ENCODE assay signal across 22 cellular contexts in the genomic region with DNA sequence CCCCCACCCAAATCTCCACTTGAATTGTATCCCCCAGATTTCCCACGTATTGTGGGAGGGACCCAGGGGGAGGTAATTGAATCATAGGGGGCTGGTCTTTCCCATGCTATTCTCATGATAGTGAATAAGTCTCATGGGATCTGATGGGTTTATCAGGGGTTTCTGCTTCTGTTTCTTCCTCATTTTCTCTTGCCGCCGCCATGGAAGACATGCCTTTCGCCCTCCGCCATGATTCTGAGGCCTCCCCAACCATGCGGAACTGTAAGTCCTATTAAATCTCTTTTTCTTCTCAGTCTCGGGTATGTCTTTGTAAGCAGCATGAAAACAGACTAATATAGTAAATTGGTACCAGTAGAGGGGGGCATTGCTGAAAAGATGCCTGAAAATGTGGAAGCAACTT. TPM values are rescaled to one million over a fixed set of nuclear protein-coding genes. Genes with fewer than 3 reads are reported as not detected.
A peak's percentile ranks its signal among the peaks of the same experiment; 100 is the strongest.
DNase-seq lines count a peak whose midpoint lies in the region; ATAC-seq, FAIRE-seq and TF ChIP-seq lines count a peak whose summit lies in the region.
"Had no signal": no experiment of that assay in that cellular context is flagged by ENCODE, and none has a peak within 500 bp of the region (broad histone marks: within the 10 kb centered on the region; RNA-seq: fewer than 3 reads in every experiment).

No MANE protein-coding gene starts in this region.

- no peak overlapping the region for H4K8ac ChIP-seq in H1 (ENCODE audit: extremely low read depth, insufficient read depth, low read length)

- TF ChIP-seq RAD21 in GM12878 (IDR thresholded peaks at IDR 0.05; ENCODE audit: insufficient read depth, low read depth, low read length) (no peak), H1 (IDR thresholded peaks at IDR 0.05 in 1 of 2, conservative IDR thresholded peaks at IDR 0.05 in 1 of 2; ENCODE audit: low read depth in 2 of 2, low read length in 2 of 2) (no peak)

- no peaks in the 10 kb centered on the region for H4K20me1 ChIP-seq in GM12878 (ENCODE audit: control insufficient read depth, insufficient read depth)
- no peaks in the 10 kb centered on the region for H4K20me1 ChIP-seq in H1 (replicated peaks in 1 of 2; ENCODE audit: control insufficient read depth in 1 of 2, insufficient read depth in 2 of 2, low read length in 2 of 2)
- H4K20me1 ChIP-seq: BLaER1 treated with 17β-estradiol and CSF1 and Interleukin-3, amounts not matched to agents 10 nM and 100 nM had no signal

- in situ Hi-C loops in GM12878 (cut with MboI): loop anchor here (25.0 kb wide), 1 partner anchor 1072 kb away; the partner anchor contains the start of gene OR2T2

- no TSS peak for BruUV-seq in GM12878 (replicated peaks; lab: Mats Ljungman, UMichigan)

- RAD21 ChIA-PET in GM12878 (lab: Charles Lee; ENCODE audit: unreplicated experiment): no interaction called here

- CTCF ChIA-PET in GM12878 (lab: Yijun Ruan, JAX) (interaction anchor here (2.1 kb wide), 1 partner anchor 8 kb away, joined by 9 read pairs; no protein-coding TSS in a partner anchor), H1 (lab: Charles Lee; ENCODE audit: partially characterized antibody) (no interaction called here)
- CTCF ChIA-PET in activated naive CD4-positive, alpha-beta T cell treated with anti-CD3 and anti-CD28 coated beads, Interleukin-2, amount 10 ng/mL, durations not matched to agents 7 days and 5 days (lab: Charles Lee): interaction anchor here (1.5 kb wide), 1 partner anchor 8 kb away, joined by 6 read pairs; no protein-coding TSS in a partner anchor

- peaks cover 31% of the 10 kb centered on the region for H3K27me3 Mint-ChIP-seq in activated naive CD4-positive, alpha-beta T cell treated with anti-CD3 and anti-CD28 coated beads, Interleukin-2, amount 10 ng/mL, durations not matched to agents 7 days and 5 days

- POLR2A ChIA-PET in GM12878 (lab: Charles Lee): no interaction called here
- POLR2A ChIA-PET in H1 (lab: Charles Lee; ENCODE audit: partially characterized antibody): no interaction called here

- H3K4me1 Mint-ChIP-seq in activated naive CD4-positive, alpha-beta T cell treated with anti-CD3 and anti-CD28 coated beads, Interleukin-2, amount 10 ng/mL, durations not matched to agents 7 days and 5 days: no peaks in the 10 kb centered on the region

- no peak overlapping the region for H3K4ac ChIP-seq in H1 (replicated peaks; ENCODE audit: insufficient read length, low read depth, low read length)

- H3K36me3 ChIP-seq in GM12878 (ENCODE audit: control insufficient read depth in 2 of 2, insufficient read depth in 2 of 2, low read length in 1 of 2): no peaks in the 10 kb centered on the region
- no peaks in the 10 kb centered on the region for H3K36me3 ChIP-seq in H1 (ENCODE audit: control insufficient read depth in 2 of 4, insufficient read depth in 4 of 4, low read length in 3 of 4)

- H3K4me1 ChIP-seq in GM12878 (ENCODE audit: control insufficient read depth, insufficient read depth, low read length): peaks cover 7% of the 10 kb centered on the region
- peaks cover 0 to 5% (median 2%) of the 10 kb centered on the region in 4 experiments; a peak in 4 of 7 replicates for H3K4me1 ChIP-seq in H1 (replicated peaks in 1 of 4; ENCODE audit: control insufficient read depth in 3 of 4, insufficient read depth in 4 of 4, low read length in 3 of 4)
- H3K4me1 ChIP-seq: A549, Caco-2 had no signal

- FAIRE-seq in GM12878 (lab: Jason Lieb, UNC) (no peak), H1 (lab: Jason Lieb, UNC) (no peak)
- FAIRE-seq: A549, D721Med, G401.6, GM12892, GM19239 had no signal

- H3K23me2 ChIP-seq in H1 (ENCODE audit: low read depth, low read length): no peaks in the 10 kb centered on the region

- H3K23ac ChIP-seq in H1 (ENCODE audit: insufficient read length): no peak overlapping the region

- no peak for ATAC-seq in GM12878
- ATAC-seq: A549; CD8-positive, alpha-beta T cell had no signal

- no peak overlapping the region for H3K27ac Mint-ChIP-seq in activated naive CD4-positive, alpha-beta T cell treated with anti-CD3 and anti-CD28 coated beads, Interleukin-2, amount 10 ng/mL, durations not matched to agents 7 days and 5 days
- H3K27ac Mint-ChIP-seq: B cell; CD4-positive, alpha-beta T cell; CD8-positive, alpha-beta T cell had no signal

- no peaks in the 10 kb centered on the region for H3K36me3 Mint-ChIP-seq in activated naive CD4-positive, alpha-beta T cell treated with anti-CD3 and anti-CD28 coated beads, Interleukin-2, amount 10 ng/mL, durations not matched to agents 7 days and 5 days
- H3K36me3 Mint-ChIP-seq: CD8-positive, alpha-beta T cell had no signal

- no peak for TF ChIP-seq EP300 in GM12878 (IDR thresholded peaks at IDR 0.05; ENCODE audit: borderline replicate concordance in 1 of 2, control insufficient read depth in 1 of 2, low read depth in 2 of 2, low read length in 2 of 2)
- no peak for TF ChIP-seq EP300 in H1 (IDR thresholded peaks at IDR 0.05; ENCODE audit: borderline replicate concordance in 1 of 2, low read depth in 2 of 2, low read length in 2 of 2)

- no peak overlapping the region for H4K5ac ChIP-seq in H1 (ENCODE audit: insufficient read length, low read depth, low read length)

- no peak overlapping the region for H2BK120ac ChIP-seq in H1 (replicated peaks; ENCODE audit: low read depth, low read length)

- H3K9ac ChIP-seq in GM12878 (ENCODE audit: control insufficient read depth, insufficient read depth, low read length) (no peak overlapping the region), H1 (replicated peaks in 1 of 4; ENCODE audit: extremely low read depth in 1 of 4, low read depth in 3 of 4, low read length in 3 of 4) (no peak overlapping the region)
- H3K9ac ChIP-seq: BLaER1 treated with 17β-estradiol and CSF1 and Interleukin-3, amounts not matched to agents 10 nM and 100 nM had no signal

- H3K79me1 ChIP-seq in H1 (ENCODE audit: low read depth, low read length): no peaks in the 10 kb centered on the region

- no peak overlapping the region for H2BK12ac ChIP-seq in H1 (ENCODE audit: low read depth, low read length)

- SMC1A ChIA-PET in GM12878 (lab: Charles Lee; ENCODE audit: uncharacterized antibody, unreplicated experiment): no interaction called here

- no peak overlapping the region for H3K56ac ChIP-seq in H1 (replicated peaks; ENCODE audit: insufficient read length, low read depth, low read length)

- no peak overlapping the region for H2AK5ac ChIP-seq in H1 (ENCODE audit: low read depth, low read length)

- no peak overlapping the region for H3K27ac ChIP-seq in GM12878 (ENCODE audit: control insufficient read depth, insufficient read depth)
- no peak overlapping the region for H3K27ac ChIP-seq in H1 (ENCODE audit: low read depth, low read length)
- H3K27ac ChIP-seq: 22Rv1; A549; BLaER1 treated with 17β-estradiol and CSF1 and Interleukin-3, amounts not matched to agents 10 nM and 100 nM; C4-2B had no signal

- H3K4me2 ChIP-seq in GM12878 (ENCODE audit: control insufficient read depth, insufficient read depth) (no peak overlapping the region), H1 (ENCODE audit: insufficient read depth in 1 of 2, low read depth in 2 of 2, low read length in 2 of 2) (no peak overlapping the region)
- H3K4me2 ChIP-seq: A549; BLaER1 treated with 17β-estradiol and CSF1 and Interleukin-3, amounts not matched to agents 10 nM and 100 nM had no signal

- TF ChIP-seq POLR2A in GM12878 (IDR thresholded peaks at IDR 0.05; ENCODE audit: low read depth, low read length) (no peak), H1 (IDR thresholded peaks at IDR 0.05; ENCODE audit: control extremely low read depth in 1 of 2, low read depth in 2 of 2, low read length in 2 of 2) (no peak)

- H3K79me2 ChIP-seq in GM12878 (ENCODE audit: control insufficient read depth, insufficient read depth, low read length) (no peaks in the 10 kb centered on the region), H1 (ENCODE audit: control insufficient read depth in 1 of 2, insufficient read depth in 2 of 2, low read length in 2 of 2) (no peaks in the 10 kb centered on the region)

- H2BK5ac ChIP-seq in H1 (ENCODE audit: low read depth, low read length): no peak overlapping the region

- H3K14ac ChIP-seq in H1 (ENCODE audit: insufficient read length): no peak overlapping the region

- peaks cover 14% of the 10 kb centered on the region for H3K9me3 Mint-ChIP-seq in activated naive CD4-positive, alpha-beta T cell treated with anti-CD3 and anti-CD28 coated beads, Interleukin-2, amount 10 ng/mL, durations not matched to agents 7 days and 5 days
- H3K9me3 Mint-ChIP-seq: CD4-positive, alpha-beta T cell; CD8-positive, alpha-beta T cell had no signal

- no peak overlapping the region for H3K4me3 Mint-ChIP-seq in activated naive CD4-positive, alpha-beta T cell treated with anti-CD3 and anti-CD28 coated beads, Interleukin-2, amount 10 ng/mL, durations not matched to agents 7 days and 5 days
- H3K4me3 Mint-ChIP-seq: B cell; CD4-positive, alpha-beta T cell; CD8-positive, alpha-beta T cell had no signal

- DNase-seq in GM12878 (ENCODE audit: low read depth, low spot score) (no peak), H1 (ENCODE audit: low read depth in 1 of 2, low spot score in 2 of 2) (no peak), posterior vena cava (ENCODE audit: low spot score) (peak; percentile 15), HCEC 1CT (no peak)
- no peak for DNase-seq in activated naive CD4-positive, alpha-beta T cell treated with anti-CD3 and anti-CD28 coated beads, Interleukin-2, amount 10 ng/mL, durations not matched to agents 7 days and 5 days
- DNase-seq: AML-193; Caco-2; Calu3; CD4-positive, alpha-beta T cell; CD8-positive, alpha-beta T cell; DMS79 treated with DMSO at 0.1 percent for 48 hours; GF-D8 had no signal

- H2AFZ ChIP-seq in GM12878 (ENCODE audit: control insufficient read depth, low read depth, low read length) (no peak overlapping the region), H1 (ENCODE audit: low read length) (no peak overlapping the region)

- intact Hi-C loops in GM12878 (cut with micrococcal nuclease; ENCODE audit: unreplicated experiment) (no loop called here), posterior vena cava (cut with DNase I) (no loop called here)

- no peak overlapping the region for H3K18ac ChIP-seq in H1 (ENCODE audit: extremely low read depth, low read length)

- H2BK20ac ChIP-seq in H1 (ENCODE audit: low read length): no peak overlapping the region

- H3K27me3 ChIP-seq in GM12878 (replicated peaks in 1 of 2; ENCODE audit: control insufficient read depth in 2 of 2, insufficient read depth in 2 of 2, low read length in 1 of 2) (no peaks in the 10 kb centered on the region), H1 (replicated peaks in 1 of 4; ENCODE audit: control insufficient read depth in 3 of 4, extremely low read depth in 1 of 4, insufficient read depth in 3 of 4, low read length in 3 of 4) (no peaks in the 10 kb centered on the region; a peak in 1 of 7 replicates)
- H3K27me3 ChIP-seq: BLaER1 treated with 17β-estradiol and CSF1 and Interleukin-3, amounts not matched to agents 10 nM and 100 nM had no signal

- 54% methylated on average over 7 of the region's 7 CpGs for WGBS in GM12878 (ENCODE audit: insufficient coverage, insufficient replicate concordance, low lambda C conversion rate, missing lambda C conversion rate)
- 97% methylated on average over 7 of the region's 7 CpGs; no CpG with 5 or more reads in 1 of the 2 experiments for WGBS in H1 (ENCODE audit: extremely low coverage in 1 of 2, insufficient coverage in 1 of 2, insufficient read length in 1 of 2, insufficient replicate concordance in 2 of 2, low coverage in 1 of 2, low lambda C conversion rate in 2 of 2, missing lambda C conversion rate in 1 of 2), 2 experiments

- H3K4me3 ChIP-seq in GM12878 (no peak overlapping the region), H1 (ENCODE audit: extremely low read depth in 1 of 4, insufficient read depth in 2 of 4, low read depth in 3 of 4, low read length in 4 of 4) (no peak overlapping the region)
- H3K4me3 ChIP-seq: A549; BLaER1 treated with 17β-estradiol and CSF1 and Interleukin-3, amounts not matched to agents 10 nM and 100 nM had no signal

- H3K9me3 ChIP-seq in GM12878 (replicated peaks; ENCODE audit: control insufficient read depth, insufficient read depth, low read length): peaks cover 6% of the 10 kb centered on the region; the same call in 2 of the 3 replicates
- peaks cover 13 to 18% of the 10 kb centered on the region in 2 experiments; a peak in 3 of 4 replicates for H3K9me3 ChIP-seq in H1 (ENCODE audit: insufficient read depth in 2 of 2, low read depth in 1 of 2, low read length in 1 of 2)
- H3K9me3 ChIP-seq: A549, Caco-2 had no signal

- TF ChIP-seq CTCF in GM12878 (IDR thresholded peaks at IDR 0.05 in 2 of 3, conservative IDR thresholded peaks at IDR 0.05 in 1 of 3; ENCODE audit: control insufficient read depth in 2 of 3, extremely low read depth in 1 of 3, insufficient read depth in 1 of 3, low read depth in 3 of 3, low read length in 3 of 3) (no peak), H1 (IDR thresholded peaks at IDR 0.05; ENCODE audit: control extremely low read depth in 1 of 3, insufficient read depth in 1 of 3, low read depth in 1 of 3, low read length in 3 of 3) (no peak)

- H4K91ac ChIP-seq in H1 (replicated peaks; ENCODE audit: insufficient read length, low read length): no peak overlapping the region

- H2BK15ac ChIP-seq in H1 (ENCODE audit: low read length): no peak overlapping the region

RNA-seq across cellular contexts. Expression of gene ZNF496, which starts 33.4 kb away (rescaled TPM):
- total RNA-seq in GM12878 (2013; cell fraction: nucleolus; rRNA removed): 127 and 144 TPM in 2 replicates
- total RNA-seq in GM12878 (2014; rRNA removed) (16.6 and 21.0 TPM in 2 replicates), GM12878 (2014; rRNA removed; fragmentation: Illumina TruSeq; extraction: Trizol) (11.6 and 12.1 TPM in 2 replicates), GM12878 (2021) (24.9 and 26.4 TPM in 2 replicates), posterior vena cava (10 to 100 TPM; 18.8 to 19.3 TPM)
- 7.0 TPM for polyA plus RNA-seq in GM12878 (2011; ENCODE audit: low read depth)
- polyA plus RNA-seq in GM12878 (2011; rRNA removed) (14.5 and 21.4 TPM in 2 replicates), GM12878 (2014; fragmentation: Illumina TruSeq; extraction: Trizol) (11.5 and 12.7 TPM in 2 replicates), GM12878 (2014; fragmentation: Nextera tagmentation; extraction: Ambion mirVana) (1 to 10 TPM; 1.6 to 3.0 TPM), GM12878 (2014; rRNA removed) (21.4 and 21.9 TPM in 2 replicates), GM12878 (2016; fragmentation: Nextera tagmentation; extraction: Ambion mirVana) (10 to 100 TPM; 12.3 TPM), H1 (2011; rRNA removed) (27.9 and 37.9 TPM in 2 replicates)
- 23.4 and 26.0 TPM in 2 replicates for polyA plus RNA-seq in GM12878 (2011; cell fraction: cytosol; rRNA removed)
- polyA plus RNA-seq in GM12878 (2011; cell fraction: nucleus; rRNA removed): 44.1 and 50.6 TPM in 2 replicates
- polyA plus RNA-seq in GM12878 (2012): 13.1 and 14.3 TPM in 2 replicates
- 28.3 and 39.2 TPM in 2 replicates for polyA minus RNA-seq in GM12878 (2011; rRNA and poly(A)+ RNA removed)
- polyA minus RNA-seq in GM12878 (2011; cell fraction: cytosol; rRNA and poly(A)+ RNA removed): 8.8 and 10.3 TPM in 2 replicates
- polyA minus RNA-seq in GM12878 (2011; cell fraction: nucleus; rRNA and poly(A)+ RNA removed): 13.4 and 24.2 TPM in 2 replicates
- total RNA-seq in H1 (2021; fragmentation: NEBNext Ultra II Directional; extraction: Animal tissue kit (Norgen Biotek cat#: 25700)): 64.2 and 71.4 TPM in 2 replicates
- 42.8 TPM for polyA plus RNA-seq in H1 (2011; cell fraction: cytosol; rRNA removed)
- polyA plus RNA-seq in H1 (2011; cell fraction: nucleus; rRNA removed): 51.4 TPM
- polyA plus RNA-seq in H1 (2012, experiment 1 of 2): 31.0 to 41.1 TPM (median 37.4 TPM) in 4 replicates
- 31.9 TPM for polyA plus RNA-seq in H1 (2012, experiment 2 of 2)
- 25.3 TPM for polyA plus RNA-seq in H1 (2013, experiment 1 of 2)
- 25.6 TPM for polyA plus RNA-seq in H1 (2013, experiment 2 of 2)
- 67.6 and 73.6 TPM in 2 replicates for polyA minus RNA-seq in H1 (2011; rRNA and poly(A)+ RNA removed)
- polyA minus RNA-seq in H1 (2011; cell fraction: cytosol; rRNA and poly(A)+ RNA removed): 49.5 TPM
- polyA minus RNA-seq in H1 (2011; cell fraction: nucleus; rRNA and poly(A)+ RNA removed): 46.4 TPM

RNA-seq across cellular contexts. Expression of gene NLRP3, which starts 51.0 kb away (rescaled TPM):
- 11.1 and 15.1 TPM in 2 replicates for total RNA-seq in GM12878 (2013; cell fraction: nucleolus; rRNA removed)
- total RNA-seq in GM12878 (2014; rRNA removed) (10.4 and 11.6 TPM in 2 replicates), GM12878 (2014; rRNA removed; fragmentation: Illumina TruSeq; extraction: Trizol) (9.7 and 9.8 TPM in 2 replicates), GM12878 (2021) (8.4 and 9.5 TPM in 2 replicates), posterior vena cava (1 to 10 TPM; 3.0 to 3.1 TPM)
- 0.12 TPM for polyA plus RNA-seq in GM12878 (2011; ENCODE audit: low read depth)
- polyA plus RNA-seq in GM12878 (2011; rRNA removed) (1.8 and 2.4 TPM in 2 replicates), GM12878 (2014; fragmentation: Illumina TruSeq; extraction: Trizol) (6.5 and 7.8 TPM in 2 replicates), GM12878 (2014; fragmentation: Nextera tagmentation; extraction: Ambion mirVana) (1 to 10 TPM; 2.5 to 3.4 TPM), GM12878 (2014; rRNA removed) (6.6 and 7.2 TPM in 2 replicates), GM12878 (2016; fragmentation: Nextera tagmentation; extraction: Ambion mirVana) (1 to 10 TPM; 2.4 to 3.4 TPM), H1 (2011; rRNA removed) (0.03 and 0.05 TPM in 2 replicates)
- polyA plus RNA-seq in GM12878 (2011; cell fraction: cytosol; rRNA removed): 1.9 and 3.3 TPM in 2 replicates
- 1.1 and 2.6 TPM in 2 replicates for polyA plus RNA-seq in GM12878 (2011; cell fraction: nucleus; rRNA removed)
- polyA plus RNA-seq in GM12878 (2012): 0.10 and 0.37 TPM in 2 replicates
- polyA minus RNA-seq in GM12878 (2011; rRNA and poly(A)+ RNA removed): 3.4 and 4.1 TPM in 2 replicates
- 0.67 and 2.0 TPM in 2 replicates for polyA minus RNA-seq in GM12878 (2011; cell fraction: cytosol; rRNA and poly(A)+ RNA removed)
- 0.85 and 2.3 TPM in 2 replicates for polyA minus RNA-seq in GM12878 (2011; cell fraction: nucleus; rRNA and poly(A)+ RNA removed)
- total RNA-seq in H1 (2021; fragmentation: NEBNext Ultra II Directional; extraction: Animal tissue kit (Norgen Biotek cat#: 25700)): 0.19 and 0.23 TPM in 2 replicates
- polyA plus RNA-seq in H1 (2011; cell fraction: cytosol; rRNA removed): 0.08 TPM
- 0.14 TPM for polyA plus RNA-seq in H1 (2011; cell fraction: nucleus; rRNA removed)
- 0.05 to 0.39 TPM (median 0.10 TPM) in 4 replicates for polyA plus RNA-seq in H1 (2012, experiment 1 of 2)
- polyA plus RNA-seq in H1 (2012, experiment 2 of 2): not detected
- polyA plus RNA-seq in H1 (2013, experiment 1 of 2): 0.04 TPM
- polyA plus RNA-seq in H1 (2013, experiment 2 of 2): 0.02 TPM
- polyA minus RNA-seq in H1 (2011; rRNA and poly(A)+ RNA removed): 0.03 and 0.10 TPM in 2 replicates
- polyA minus RNA-seq in H1 (2011; cell fraction: cytosol; rRNA and poly(A)+ RNA removed): 0.29 TPM
- not detected for polyA minus RNA-seq in H1 (2011; cell fraction: nucleus; rRNA and poly(A)+ RNA removed)
- total RNA-seq: Caco-2 had no signal
- polyA plus RNA-seq: A549, BJ had no signal

Comparison
In these comparisons a context has a peak if more than half of its experiments do, and no peak if none do; other contexts are left out.
1. Of the 37 proteins assayed by ChIP-seq in both GM12878 and H1: peak only in GM12878: none; only in H1: YY1; in both: none; in neither: 36.